Comparison of ENCODE assay signal across 31 cellular contexts in the genomic region with DNA sequence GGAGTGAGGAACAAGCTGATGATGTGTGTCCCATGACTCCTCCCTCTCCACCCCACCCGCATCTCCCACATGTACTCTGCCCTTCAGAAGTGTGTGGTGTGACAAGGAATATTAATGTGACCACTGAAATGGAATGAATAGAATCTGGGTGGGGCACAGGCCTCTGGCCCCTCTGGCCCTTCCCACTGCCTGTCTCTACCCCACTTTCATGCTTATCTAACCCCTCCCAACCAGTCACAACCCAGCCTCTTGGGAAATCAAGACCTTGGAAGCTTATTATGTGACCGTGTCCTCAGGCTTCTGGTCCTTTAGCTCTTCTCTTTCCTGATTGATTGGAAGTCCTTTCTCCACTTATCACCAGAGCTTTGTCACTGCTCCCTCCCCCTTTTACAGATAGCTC.
DNase-seq lines count a peak whose midpoint lies in the region; ATAC-seq and TF ChIP-seq lines count a peak whose summit lies in the region.
"Had no signal": no experiment of that assay in that cellular context is flagged by ENCODE, and none has a peak within 500 bp of the region (broad histone marks: within the 10 kb centered on the region; RNA-seq: fewer than 3 reads in every experiment).

No MANE protein-coding gene starts in this region.

- POLR2A ChIA-PET in Caco-2 (lab: Charles Lee), result no interaction called here

- H3K27me3 ChIP-seq in Caco-2 (replicated peaks; ENCODE audit: control insufficient read depth, insufficient read depth, low read length) (no peaks in the 10 kb centered on the region), osteoblast (ENCODE audit: insufficient read depth, low read length) (no peaks in the 10 kb centered on the region)
- H3K27me3 ChIP-seq: Peyer's patch, testis, vagina had no signal

- no peaks in the 10 kb centered on the region for H3K79me2 ChIP-seq in osteoblast (ENCODE audit: insufficient read depth, low read length)

- H3K4me1 Mint-ChIP-seq in Caco-2 (ENCODE audit: low read depth, unreplicated experiment), result peaks cover 32% of the 10 kb centered on the region
- H3K4me1 Mint-ChIP-seq in natural killer cell treated with Interleukin-12 subunit alpha and Interleukin-12 subunit beta and Interleukin-15 and Interleukin-18, amount 100 ng/mL, for 72 hours (ENCODE audit: low read depth in 2 of 2), result no peaks in the 10 kb centered on the region
- H3K4me1 Mint-ChIP-seq: activated naive CD4-positive, alpha-beta T cell treated with anti-CD3 and anti-CD28 coated beads, Interleukin-2, amount 50 U/mL, for 24 hours; CD8-positive, alpha-beta memory T cell; immature natural killer cell; memory B cell; naive thymus-derived CD4-positive, alpha-beta T cell had no signal

- no peaks in the 10 kb centered on the region for H3K36me3 ChIP-seq in Caco-2 (ENCODE audit: control insufficient read depth, insufficient read depth, low read length)
- no peaks in the 10 kb centered on the region for H3K36me3 ChIP-seq in osteoblast (ENCODE audit: insufficient read depth, low read length)
- H3K36me3 ChIP-seq: Peyer's patch, vagina, WERI-Rb-1 had no signal

- TF ChIP-seq CTCF in Caco-2 (IDR thresholded peaks at IDR 0.05; ENCODE audit: insufficient read depth in 1 of 2, low read depth in 1 of 2, low read length in 1 of 2, severe bottlenecking in 1 of 2, unreplicated experiment in 1 of 2) (no peak), osteoblast (IDR thresholded peaks at IDR 0.05; ENCODE audit: extremely low read depth, low read depth, low read length) (no peak)

- H3K9me3 Mint-ChIP-seq in Caco-2 (ENCODE audit: unreplicated experiment), result no peaks in the 10 kb centered on the region
- H3K9me3 Mint-ChIP-seq in natural killer cell treated with Interleukin-12 subunit alpha and Interleukin-12 subunit beta and Interleukin-15 and Interleukin-18, amount 100 ng/mL, for 72 hours, result peaks cover 3% of the 10 kb centered on the region
- H3K9me3 Mint-ChIP-seq: activated naive CD4-positive, alpha-beta T cell treated with anti-CD3 and anti-CD28 coated beads, Interleukin-2, amount 50 U/mL, for 24 hours; memory B cell had no signal

- H4K20me1 ChIP-seq in osteoblast (ENCODE audit: insufficient read depth, low read length), result no peaks in the 10 kb centered on the region

- H3K4me2 ChIP-seq in osteoblast (ENCODE audit: insufficient read depth, low read length), result no peak overlapping the region

- no peaks in the 10 kb centered on the region for H3K27me3 Mint-ChIP-seq in Caco-2 (ENCODE audit: insufficient read depth, unreplicated experiment)
- H3K27me3 Mint-ChIP-seq in natural killer cell treated with Interleukin-12 subunit alpha and Interleukin-12 subunit beta and Interleukin-15 and Interleukin-18, amount 100 ng/mL, for 72 hours, result peaks cover 4 to 30% of the 10 kb centered on the region in 2 donors
- H3K27me3 Mint-ChIP-seq: activated naive CD4-positive, alpha-beta T cell treated with anti-CD3 and anti-CD28 coated beads, Interleukin-2, amount 50 U/mL, for 24 hours had no signal

- ATAC-seq in natural killer cell treated with Interleukin-12 subunit alpha and Interleukin-12 subunit beta and Interleukin-15 and Interleukin-18, amount 100 ng/mL, for 72 hours, result no peak
- ATAC-seq: left lobe of liver; naive thymus-derived CD4-positive, alpha-beta T cell; stimulated activated naive CD8-positive, alpha-beta T cell treated with anti-CD3 and anti-CD28 coated beads, Interleukin-15, Interleukin-2, amounts not matched to agents 100 U/mL and 50 U/mL, for 24 hours had no signal

- H3K9me3 ChIP-seq in Caco-2, result no peaks in the 10 kb centered on the region
- no peaks in the 10 kb centered on the region for H3K9me3 ChIP-seq in osteoblast (ENCODE audit: low read depth, low read length)
- H3K9me3 ChIP-seq: Peyer's patch, testis, vagina had no signal

- H3K36me3 Mint-ChIP-seq in Caco-2 (ENCODE audit: insufficient read depth, unreplicated experiment), result no peaks in the 10 kb centered on the region
- H3K36me3 Mint-ChIP-seq in natural killer cell treated with Interleukin-12 subunit alpha and Interleukin-12 subunit beta and Interleukin-15 and Interleukin-18, amount 100 ng/mL, for 72 hours, result no peaks in the 10 kb centered on the region
- H3K36me3 Mint-ChIP-seq: activated naive CD4-positive, alpha-beta T cell treated with anti-CD3 and anti-CD28 coated beads, Interleukin-2, amount 50 U/mL, for 24 hours; CD8-positive, alpha-beta memory T cell; immature natural killer cell; memory B cell; naive thymus-derived CD4-positive, alpha-beta T cell had no signal

- peak overlapping the region; percentile 19 for H3K4me3 Mint-ChIP-seq in Caco-2 (ENCODE audit: unreplicated experiment)
- no peak overlapping the region for H3K4me3 Mint-ChIP-seq in natural killer cell treated with Interleukin-12 subunit alpha and Interleukin-12 subunit beta and Interleukin-15 and Interleukin-18, amount 100 ng/mL, for 72 hours
- H3K4me3 Mint-ChIP-seq: activated naive CD4-positive, alpha-beta T cell treated with anti-CD3 and anti-CD28 coated beads, Interleukin-2, amount 50 U/mL, for 24 hours; CD8-positive, alpha-beta memory T cell; H9; immature natural killer cell; memory B cell; naive thymus-derived CD4-positive, alpha-beta T cell had no signal

- peak; percentile 70 to 91 for DNase-seq in Caco-2
- DNase-seq in HS-27A (ENCODE audit: low read depth), result peak; percentile 41
- peak; percentile 35 for DNase-seq in left kidney (ENCODE audit: low read depth, low spot score)
- DNase-seq in renal cortical epithelial cell (ENCODE audit: low read depth), result peak; percentile 68
- DNase-seq in erythroblast (lab: John Stamatoyannopoulos, UW), result no peak
- DNase-seq in NCI-H2107 treated with DMSO at 0.1 percent for 48 hours (lab: John Stamatoyannopoulos, UW; ENCODE audit: unreplicated experiment), result no peak
- no peak for DNase-seq in osteoblast (ENCODE audit: insufficient read length, low spot score, missing footprints)
- no peak for DNase-seq in natural killer cell treated with Interleukin-12 subunit alpha and Interleukin-12 subunit beta and Interleukin-15 and Interleukin-18, amount 100 ng/mL, for 72 hours (ENCODE audit: low spot score)
- DNase-seq: activated CD4-positive, alpha-beta T cell treated with anti-CD3 and anti-CD28 coated beads for 48 hours; activated T-cell treated with anti-CD3 and anti-CD28 coated beads for 4 hours; amygdala; CD8-positive, alpha-beta memory T cell; DMS153; H9; immature natural killer cell; Kasumi-1; naive thymus-derived CD4-positive, alpha-beta T cell; NCI-H146; NCI-H2107; NCI-H748 treated with DMSO at 0.1 percent for 48 hours; occipital lobe; Peyer's patch; SIG-M5; stimulated activated naive CD8-positive, alpha-beta T cell treated with anti-CD3 and anti-CD28 coated beads, Interleukin-15, Interleukin-2, amounts not matched to agents 100 U/mL and 50 U/mL, for 24 hours; SW 1271; testis; WERI-Rb-1 had no signal

- H3K4me1 ChIP-seq in Caco-2 (peaks cover 42% of the 10 kb centered on the region), osteoblast (ENCODE audit: insufficient read depth, low read length) (no peaks in the 10 kb centered on the region)
- H3K4me1 ChIP-seq: Peyer's patch, testis, vagina had no signal

- no peak overlapping the region for H2AFZ ChIP-seq in osteoblast (ENCODE audit: low read length)

- TF ChIP-seq POLR2A in erythroblast (IDR thresholded peaks at IDR 0.05; ENCODE audit: low read length), result no peak

- no peak overlapping the region for H3K27ac ChIP-seq in osteoblast (ENCODE audit: low read depth, low read length)
- H3K27ac ChIP-seq: Peyer's patch, testis, vagina, WERI-Rb-1 had no signal

- peak overlapping the region; percentile 58 for H3K27ac Mint-ChIP-seq in Caco-2 (ENCODE audit: unreplicated experiment)
- no peak overlapping the region for H3K27ac Mint-ChIP-seq in natural killer cell treated with Interleukin-12 subunit alpha and Interleukin-12 subunit beta and Interleukin-15 and Interleukin-18, amount 100 ng/mL, for 72 hours
- H3K27ac Mint-ChIP-seq: activated naive CD4-positive, alpha-beta T cell treated with anti-CD3 and anti-CD28 coated beads, Interleukin-2, amount 50 U/mL, for 24 hours; CD8-positive, alpha-beta memory T cell; H9; immature natural killer cell; memory B cell; naive thymus-derived CD4-positive, alpha-beta T cell had no signal

- intact Hi-C loops in Caco-2 (cut with micrococcal nuclease; ENCODE audit: unreplicated experiment), result no loop called here

- H3K4me3 ChIP-seq in Caco-2 (ENCODE audit: low read depth, low read length), result no peak overlapping the region
- no peak overlapping the region for H3K4me3 ChIP-seq in osteoblast (ENCODE audit: insufficient read depth, low read length)
- H3K4me3 ChIP-seq: Peyer's patch, testis, vagina had no signal

- BruUV-seq in Caco-2 (replicated peaks; lab: Mats Ljungman, UMichigan), result no TSS peak

- CTCF ChIA-PET in Caco-2 (lab: Charles Lee), result no interaction called here

Comparison
In these comparisons a context has a peak if more than half of its experiments do, and no peak if none do; other contexts are left out.
1. DNase-seq: peak in Caco-2 (2 of 2), HS-27A (single experiment), left kidney (single experiment) and renal cortical epithelial cell (single experiment); none in erythroblast (0 of 2), NCI-H2107 treated with DMSO at 0.1 percent for 48 hours (single experiment), osteoblast (single experiment) and natural killer cell treated with Interleukin-12 subunit alpha and Interleukin-12 subunit beta and Interleukin-15 and Interleukin-18, amount 100 ng/mL, for 72 hours (single experiment).